ENCODE assay signal across 28 cellular contexts in genomic region chr3:120801484-120801883, GRCh38. TPM values are rescaled to one million over a fixed set of nuclear protein-coding genes. Genes with fewer than 3 reads are reported as not detected.
DNase-seq lines count a peak whose midpoint lies in the region; ATAC-seq lines count a peak whose summit lies in the region.
"Had no signal": no experiment of that assay in that cellular context is flagged by ENCODE, and none has a peak within 500 bp of the region (broad histone marks: within the 10 kb centered on the region; RNA-seq: fewer than 3 reads in every experiment).

No MANE protein-coding gene starts in this region.

- POLR2A ChIA-PET in T-cell (lab: Charles Lee) = no interaction called here

- no peaks in the 10 kb centered on the region for H3K9me3 Mint-ChIP-seq in T-cell
- H3K9me3 Mint-ChIP-seq: activated CD4-positive, alpha-beta T cell treated with anti-CD3 and anti-CD28 coated beads, Interleukin-2, amount 10 ng/mL, durations not matched to agents 24 days and 14 days; activated T-cell treated with anti-CD3 and anti-CD28 coated beads, Interleukin-2, amount 50 U/mL, for 72 hours had no signal

- intact Hi-C loops in left colon (cut with DNase I, micrococcal nuclease) = no loop called here

- peaks cover 2 to 9% of the 10 kb centered on the region in 2 donors for H3K27me3 Mint-ChIP-seq in T-cell
- H3K27me3 Mint-ChIP-seq: progenitor cell of endocrine pancreas had no signal

- no peak for DNase-seq in left colon
- DNase-seq in glomerular visceral epithelial cell (ENCODE audit: extremely low spot score) = no peak
- DNase-seq in stimulated activated naive CD8-positive, alpha-beta T cell treated with anti-CD3 and anti-CD28 coated beads, Interleukin-15, Interleukin-2, amounts not matched to agents 100 U/mL and 50 U/mL, for 24 hours = no peak
- DNase-seq in T-cell = no peak
- DNase-seq: activated CD4-positive, alpha-beta T cell treated with anti-CD3 and anti-CD28 coated beads, Interleukin-2, amount 10 ng/mL, durations not matched to agents 24 days and 14 days; activated naive CD4-positive, alpha-beta T cell; activated T-cell treated with anti-CD3 and anti-CD28 coated beads, Interleukin-2, amount 50 U/mL, for 72 hours; adrenal gland; body of pancreas; DND-41; glutamatergic neuron; IMR-90; left ventricle myocardium superior; NCI-H1092 treated with DMSO at 0.1 percent for 48 hours; NCI-H187; NCI-H2171; NCI-H510A; NK-92 treated with Interleukin-12 subunit alpha and Interleukin-12 subunit beta, amount 100 ng/mL, for 24 hours; PC-9; stimulated activated CD4-positive, alpha-beta T cell treated with anti-CD3 and anti-CD28 coated beads, Interleukin-12 subunit alpha, Interleukin-12 subunit beta, amount 100 ng/mL, for 4 hours; stimulated activated CD4-positive, alpha-beta T cell treated with anti-CD3 and anti-CD28 coated beads, Interleukin-4, amount 100 ng/mL, for 1 hour had no signal

- ATAC-seq in GM19328 (IDR thresholded peaks at IDR 0.05; ENCODE audit: unreplicated experiment) = peak; percentile 60
- ATAC-seq in HG02588 (IDR thresholded peaks at IDR 0.05; ENCODE audit: unreplicated experiment) = peak; percentile 74
- ATAC-seq in HG03045 (IDR thresholded peaks at IDR 0.05; ENCODE audit: unreplicated experiment) = peak; percentile 68
- no peak for ATAC-seq in left colon
- ATAC-seq in stimulated activated naive CD8-positive, alpha-beta T cell treated with anti-CD3 and anti-CD28 coated beads, Interleukin-15, Interleukin-2, amounts not matched to agents 100 U/mL and 50 U/mL, for 24 hours = no peak
- ATAC-seq in T-cell (replicated peaks in 1 of 4) = no peak
- ATAC-seq: activated T-cell treated with anti-CD3 and anti-CD28 coated beads, Interleukin-2, amount 50 U/mL, for 72 hours; body of pancreas; left ventricle myocardium superior; Right ventricle myocardium inferior; sciatic nerve had no signal

- H3K36me3 Mint-ChIP-seq in T-cell = no peaks in the 10 kb centered on the region
- H3K36me3 Mint-ChIP-seq: CD14-positive monocyte had no signal

- no peak overlapping the region for H3K4me3 Mint-ChIP-seq in T-cell
- H3K4me3 Mint-ChIP-seq: activated CD4-positive, alpha-beta T cell treated with anti-CD3 and anti-CD28 coated beads, Interleukin-2, amount 10 ng/mL, durations not matched to agents 24 days and 14 days; activated T-cell treated with anti-CD3 and anti-CD28 coated beads, Interleukin-2, amount 50 U/mL, for 72 hours; CD14-positive monocyte had no signal

- CTCF ChIA-PET in T-cell (lab: Charles Lee) = interaction anchor here (0.5 to 1.7 kb wide), 4 partner anchors 238 to 379 kb away, joined by 3 to 7 read pairs (median 4); no protein-coding TSS in a partner anchor

- no peaks in the 10 kb centered on the region for H3K4me1 Mint-ChIP-seq in T-cell
- H3K4me1 Mint-ChIP-seq: activated CD4-positive, alpha-beta T cell treated with anti-CD3 and anti-CD28 coated beads, Interleukin-2, amount 10 ng/mL, durations not matched to agents 24 days and 14 days; CD14-positive monocyte had no signal

- no peak overlapping the region for H3K27ac Mint-ChIP-seq in T-cell
- H3K27ac Mint-ChIP-seq: activated CD4-positive, alpha-beta T cell treated with anti-CD3 and anti-CD28 coated beads, Interleukin-2, amount 10 ng/mL, durations not matched to agents 24 days and 14 days; activated T-cell treated with anti-CD3 and anti-CD28 coated beads, Interleukin-2, amount 50 U/mL, for 72 hours; CD14-positive monocyte; progenitor cell of endocrine pancreas had no signal

RNA-seq across cellular contexts. Expression of gene GTF2E1, which starts 58.9 kb away (rescaled TPM):
- total RNA-seq in left colon = 10 to 100 TPM; 11.9 to 14.5 TPM
- total RNA-seq in T-cell = 10 to 100 TPM; 13.3 to 28.5 (median 26.0) TPM

RNA-seq across cellular contexts. Expression of gene RABL3, which starts 59.2 kb away (rescaled TPM):
- 10 to 100 TPM; 25.3 to 25.7 TPM for total RNA-seq in left colon
- total RNA-seq in T-cell = 10 to 100 TPM; 14.7 to 31.8 (median 25.0) TPM

Comparison
In these comparisons a context has a peak if more than half of its experiments do, and no peak if none do; other contexts are left out.
1. ATAC-seq: peak in GM19328 (single experiment), HG02588 (single experiment) and HG03045 (single experiment); none in left colon (single experiment), stimulated activated naive CD8-positive, alpha-beta T cell treated with anti-CD3 and anti-CD28 coated beads, Interleukin-15, Interleukin-2, amounts not matched to agents 100 U/mL and 50 U/mL, for 24 hours (single experiment) and T-cell (0 of 4).